1 cellular context compared by ENCODE assay signal in the genomic region with DNA sequence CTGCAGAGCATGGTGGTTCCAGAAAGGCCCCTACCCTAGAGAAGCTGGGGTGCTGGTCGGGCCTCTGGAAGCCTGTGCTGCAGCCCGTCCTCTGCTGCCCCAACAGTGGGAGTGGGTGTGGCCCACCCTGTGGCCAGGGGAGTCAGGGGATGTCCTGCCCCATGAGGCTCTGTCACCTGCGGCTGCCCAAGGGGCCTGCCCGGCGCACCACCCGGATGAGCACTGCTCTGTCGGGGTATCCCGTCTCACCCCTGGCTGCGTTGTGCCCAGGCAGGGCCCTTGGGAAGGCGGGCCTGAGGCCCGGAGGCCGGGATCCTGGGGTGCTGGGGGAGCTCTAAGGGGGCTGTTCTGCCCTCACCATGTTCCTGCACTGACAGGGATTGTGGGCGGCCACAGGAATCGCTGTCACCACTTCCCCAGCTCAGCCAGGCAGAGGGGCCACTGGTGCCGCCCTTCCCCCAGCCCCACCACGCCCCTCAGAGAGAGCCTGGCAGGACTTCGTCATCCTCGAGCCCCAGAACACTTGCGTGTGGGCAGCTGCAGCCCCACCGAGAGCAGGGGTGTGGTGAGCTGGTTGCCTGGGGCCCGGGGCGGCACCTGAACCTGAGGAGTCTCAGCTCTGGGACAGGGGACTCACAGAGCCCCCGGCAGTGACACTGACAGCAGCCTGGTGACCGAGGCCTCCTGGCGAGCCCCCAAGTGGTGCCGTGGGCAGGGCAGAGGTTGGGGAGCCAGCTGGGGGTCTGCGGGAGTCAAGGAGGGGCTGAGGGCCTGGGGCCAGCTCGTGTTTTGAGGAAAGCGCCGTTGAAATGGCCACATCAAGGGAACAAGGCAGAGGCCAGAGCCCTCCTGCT.
TF ChIP-seq lines count a peak whose summit lies in the region.

No MANE protein-coding gene starts in this region.

TF ChIP-seq in IMR-90, 13 proteins besides CTCF, POLR2A, EP300 and RAD21:
- no peak for TF ChIP-seq CEBPB (IDR thresholded peaks at IDR 0.05; ENCODE audit: low read depth, low read length)
